Comparison of ENCODE assay signal across 1 cellular context in the genomic region with DNA sequence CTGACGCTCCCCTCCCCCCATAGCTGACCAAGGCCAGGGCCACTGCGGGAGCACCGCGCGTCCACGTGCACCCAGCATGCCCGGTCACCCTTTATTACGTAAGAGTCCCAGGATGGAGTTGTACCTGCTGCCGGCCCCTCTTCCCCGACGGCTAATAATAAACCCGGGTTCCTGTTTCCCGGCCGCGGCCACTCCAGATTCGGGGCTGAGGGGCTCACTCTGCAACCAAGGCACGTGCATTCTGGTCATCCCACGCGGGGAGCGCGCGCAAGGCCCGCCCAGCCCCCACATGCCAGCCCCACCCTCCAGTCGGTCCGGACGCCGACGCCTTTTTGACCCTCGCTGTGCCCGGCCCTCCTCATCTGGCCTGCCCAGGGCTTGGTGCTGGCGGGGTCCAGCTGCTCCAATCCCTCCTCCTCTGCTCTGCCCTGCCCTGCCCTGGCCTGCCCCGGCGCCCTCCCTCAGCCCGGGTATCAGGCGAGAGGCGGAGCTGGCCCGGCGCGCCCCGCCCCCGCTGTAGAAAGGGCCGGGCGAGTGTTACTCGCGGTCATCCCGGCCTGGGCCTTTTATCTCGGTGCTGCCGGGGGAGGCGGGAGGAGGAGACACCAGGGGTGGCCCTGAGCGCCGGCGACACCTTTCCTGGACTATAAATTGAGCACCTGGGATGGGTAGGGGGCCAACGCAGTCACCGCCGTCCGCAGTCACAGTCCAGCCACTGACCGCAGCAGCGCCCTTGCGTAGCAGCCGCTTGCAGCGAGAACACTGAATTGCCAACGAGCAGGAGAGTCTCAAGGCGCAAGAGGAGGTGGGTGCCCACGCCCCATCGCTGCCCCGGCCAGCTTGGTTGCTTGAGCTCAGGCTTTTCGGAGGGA.
A peak's percentile ranks its signal among the peaks of the same experiment; 100 is the strongest.
TF ChIP-seq lines count a peak whose summit lies in the region.

No MANE protein-coding gene starts in this region.

TF ChIP-seq in HepG2, 621 proteins besides CTCF, POLR2A, EP300 and RAD21 (continued from another document and continues in another):
- TF ChIP-seq GTF2F1 (IDR thresholded peaks at IDR 0.05; ENCODE audit: low read length), result 0 out of 2 replicates have a peak, but pooled peaks have one; percentile 43
- TF ChIP-seq WIZ (CRISPR knock-in tag; IDR thresholded peaks at IDR 0.05), result no peak
- TF ChIP-seq POLR2AphosphoS2 (IDR thresholded peaks at IDR 0.05; ENCODE audit: low read depth, low read length), result peak; percentile 86; the same call in 1 of the 2 replicates
- TF ChIP-seq FOSL2 (CRISPR knock-in tag; IDR thresholded peaks at IDR 0.05), result peak; percentile 61
- TF ChIP-seq ZNF672 (CRISPR knock-in tag; IDR thresholded peaks at IDR 0.05), result no peak
- peak; percentile 43; the same call in 1 of the 2 replicates for TF ChIP-seq ATF7-NPFF (CRISPR knock-in tag; IDR thresholded peaks at IDR 0.05; ENCODE audit: low read depth)
- no peak for TF ChIP-seq ZNF317 (CRISPR knock-in tag; IDR thresholded peaks at IDR 0.05)
- TF ChIP-seq ZFY (CRISPR knock-in tag; IDR thresholded peaks at IDR 0.05), result peak; percentile 23
- TF ChIP-seq, protein P1, sequence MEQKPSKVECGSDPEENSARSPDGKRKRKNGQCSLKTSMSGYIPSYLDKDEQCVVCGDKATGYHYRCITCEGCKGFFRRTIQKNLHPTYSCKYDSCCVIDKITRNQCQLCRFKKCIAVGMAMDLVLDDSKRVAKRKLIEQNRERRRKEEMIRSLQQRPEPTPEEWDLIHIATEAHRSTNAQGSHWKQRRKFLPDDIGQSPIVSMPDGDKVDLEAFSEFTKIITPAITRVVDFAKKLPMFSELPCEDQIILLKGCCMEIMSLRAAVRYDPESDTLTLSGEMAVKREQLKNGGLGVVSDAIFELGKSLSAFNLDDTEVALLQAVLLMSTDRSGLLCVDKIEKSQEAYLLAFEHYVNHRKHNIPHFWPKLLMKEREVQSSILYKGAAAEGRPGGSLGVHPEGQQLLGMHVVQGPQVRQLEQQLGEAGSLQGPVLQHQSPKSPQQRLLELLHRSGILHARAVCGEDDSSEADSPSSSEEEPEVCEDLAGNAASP (CRISPR knock-in tag; IDR thresholded peaks at IDR 0.05; ENCODE audit: borderline replicate concordance), result peak; percentile 51; the same call in 1 of the 2 replicates
- TF ChIP-seq ZNF564 (CRISPR knock-in tag; IDR thresholded peaks at IDR 0.05), result peak; percentile 25; the same call in 1 of the 2 replicates
- no peak; the same call in 1 of the 2 replicates for TF ChIP-seq CBX5 (CRISPR knock-in tag; IDR thresholded peaks at IDR 0.05; ENCODE audit: borderline replicate concordance)
- TF ChIP-seq GPN1 (CRISPR knock-in tag; IDR thresholded peaks at IDR 0.05; ENCODE audit: borderline replicate concordance), result no peak
- no peak for TF ChIP-seq ZNF180 (CRISPR knock-in tag; IDR thresholded peaks at IDR 0.05; ENCODE audit: borderline replicate concordance, low read depth)
- TF ChIP-seq, protein P2, sequence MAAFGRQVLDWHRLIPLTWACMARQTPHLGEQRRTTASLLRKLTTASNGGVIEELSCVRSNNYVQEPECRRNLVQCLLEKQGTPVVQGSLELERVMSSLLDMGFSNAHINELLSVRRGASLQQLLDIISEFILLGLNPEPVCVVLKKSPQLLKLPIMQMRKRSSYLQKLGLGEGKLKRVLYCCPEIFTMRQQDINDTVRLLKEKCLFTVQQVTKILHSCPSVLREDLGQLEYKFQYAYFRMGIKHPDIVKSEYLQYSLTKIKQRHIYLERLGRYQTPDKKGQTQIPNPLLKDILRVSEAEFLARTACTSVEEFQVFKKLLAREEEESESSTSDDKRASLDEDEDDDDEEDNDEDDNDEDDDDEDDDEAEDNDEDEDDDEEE (CRISPR knock-in tag; IDR thresholded peaks at IDR 0.05), result no peak
- peak; percentile 68 for TF ChIP-seq SAP130 (CRISPR knock-in tag; IDR thresholded peaks at IDR 0.05; ENCODE audit: low read depth)
- peak; percentile 76; the same call in 1 of the 2 replicates for TF ChIP-seq ZNF841 (CRISPR knock-in tag; IDR thresholded peaks at IDR 0.05; ENCODE audit: borderline replicate concordance)
- TF ChIP-seq, protein P3, sequence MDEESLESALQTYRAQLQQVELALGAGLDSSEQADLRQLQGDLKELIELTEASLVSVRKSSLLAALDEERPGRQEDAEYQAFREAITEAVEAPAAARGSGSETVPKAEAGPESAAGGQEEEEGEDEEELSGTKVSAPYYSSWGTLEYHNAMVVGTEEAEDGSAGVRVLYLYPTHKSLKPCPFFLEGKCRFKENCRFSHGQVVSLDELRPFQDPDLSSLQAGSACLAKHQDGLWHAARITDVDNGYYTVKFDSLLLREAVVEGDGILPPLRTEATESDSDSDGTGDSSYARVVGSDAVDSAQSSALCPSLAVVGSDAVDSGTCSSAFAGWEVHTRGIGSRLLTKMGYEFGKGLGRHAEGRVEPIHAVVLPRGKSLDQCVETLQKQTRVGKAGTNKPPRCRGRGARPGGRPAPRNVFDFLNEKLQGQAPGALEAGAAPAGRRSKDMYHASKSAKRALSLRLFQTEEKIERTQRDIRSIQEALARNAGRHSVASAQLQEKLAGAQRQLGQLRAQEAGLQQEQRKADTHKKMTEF (CRISPR knock-in tag; IDR thresholded peaks at IDR 0.05), result peak; percentile 85
- TF ChIP-seq, protein P4, sequence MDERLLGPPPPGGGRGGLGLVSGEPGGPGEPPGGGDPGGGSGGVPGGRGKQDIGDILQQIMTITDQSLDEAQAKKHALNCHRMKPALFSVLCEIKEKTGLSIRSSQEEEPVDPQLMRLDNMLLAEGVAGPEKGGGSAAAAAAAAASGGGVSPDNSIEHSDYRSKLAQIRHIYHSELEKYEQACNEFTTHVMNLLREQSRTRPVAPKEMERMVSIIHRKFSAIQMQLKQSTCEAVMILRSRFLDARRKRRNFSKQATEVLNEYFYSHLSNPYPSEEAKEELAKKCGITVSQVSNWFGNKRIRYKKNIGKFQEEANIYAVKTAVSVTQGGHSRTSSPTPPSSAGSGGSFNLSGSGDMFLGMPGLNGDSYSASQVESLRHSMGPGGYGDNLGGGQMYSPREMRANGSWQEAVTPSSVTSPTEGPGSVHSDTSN (CRISPR knock-in tag; IDR thresholded peaks at IDR 0.05), result no peak
- TF ChIP-seq ZNF225 (CRISPR knock-in tag; IDR thresholded peaks at IDR 0.05), result peak; percentile 39; the same call in 1 of the 2 replicates
- TF ChIP-seq, protein P5, sequence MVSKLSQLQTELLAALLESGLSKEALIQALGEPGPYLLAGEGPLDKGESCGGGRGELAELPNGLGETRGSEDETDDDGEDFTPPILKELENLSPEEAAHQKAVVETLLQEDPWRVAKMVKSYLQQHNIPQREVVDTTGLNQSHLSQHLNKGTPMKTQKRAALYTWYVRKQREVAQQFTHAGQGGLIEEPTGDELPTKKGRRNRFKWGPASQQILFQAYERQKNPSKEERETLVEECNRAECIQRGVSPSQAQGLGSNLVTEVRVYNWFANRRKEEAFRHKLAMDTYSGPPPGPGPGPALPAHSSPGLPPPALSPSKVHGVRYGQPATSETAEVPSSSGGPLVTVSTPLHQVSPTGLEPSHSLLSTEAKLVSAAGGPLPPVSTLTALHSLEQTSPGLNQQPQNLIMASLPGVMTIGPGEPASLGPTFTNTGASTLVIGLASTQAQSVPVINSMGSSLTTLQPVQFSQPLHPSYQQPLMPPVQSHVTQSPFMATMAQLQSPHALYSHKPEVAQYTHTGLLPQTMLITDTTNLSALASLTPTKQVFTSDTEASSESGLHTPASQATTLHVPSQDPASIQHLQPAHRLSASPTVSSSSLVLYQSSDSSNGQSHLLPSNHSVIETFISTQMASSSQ (IDR thresholded peaks at IDR 0.05; ENCODE audit: low read depth), result peak; percentile 64
- TF ChIP-seq, protein P5 (CRISPR knock-in tag; IDR thresholded peaks at IDR 0.05; ENCODE audit: borderline replicate concordance), result peak; percentile 80; the same call in 1 of the 2 replicates
- TF ChIP-seq ZNF615 (CRISPR knock-in tag; IDR thresholded peaks at IDR 0.05; ENCODE audit: borderline replicate concordance), result no peak
- TF ChIP-seq, protein P6, sequence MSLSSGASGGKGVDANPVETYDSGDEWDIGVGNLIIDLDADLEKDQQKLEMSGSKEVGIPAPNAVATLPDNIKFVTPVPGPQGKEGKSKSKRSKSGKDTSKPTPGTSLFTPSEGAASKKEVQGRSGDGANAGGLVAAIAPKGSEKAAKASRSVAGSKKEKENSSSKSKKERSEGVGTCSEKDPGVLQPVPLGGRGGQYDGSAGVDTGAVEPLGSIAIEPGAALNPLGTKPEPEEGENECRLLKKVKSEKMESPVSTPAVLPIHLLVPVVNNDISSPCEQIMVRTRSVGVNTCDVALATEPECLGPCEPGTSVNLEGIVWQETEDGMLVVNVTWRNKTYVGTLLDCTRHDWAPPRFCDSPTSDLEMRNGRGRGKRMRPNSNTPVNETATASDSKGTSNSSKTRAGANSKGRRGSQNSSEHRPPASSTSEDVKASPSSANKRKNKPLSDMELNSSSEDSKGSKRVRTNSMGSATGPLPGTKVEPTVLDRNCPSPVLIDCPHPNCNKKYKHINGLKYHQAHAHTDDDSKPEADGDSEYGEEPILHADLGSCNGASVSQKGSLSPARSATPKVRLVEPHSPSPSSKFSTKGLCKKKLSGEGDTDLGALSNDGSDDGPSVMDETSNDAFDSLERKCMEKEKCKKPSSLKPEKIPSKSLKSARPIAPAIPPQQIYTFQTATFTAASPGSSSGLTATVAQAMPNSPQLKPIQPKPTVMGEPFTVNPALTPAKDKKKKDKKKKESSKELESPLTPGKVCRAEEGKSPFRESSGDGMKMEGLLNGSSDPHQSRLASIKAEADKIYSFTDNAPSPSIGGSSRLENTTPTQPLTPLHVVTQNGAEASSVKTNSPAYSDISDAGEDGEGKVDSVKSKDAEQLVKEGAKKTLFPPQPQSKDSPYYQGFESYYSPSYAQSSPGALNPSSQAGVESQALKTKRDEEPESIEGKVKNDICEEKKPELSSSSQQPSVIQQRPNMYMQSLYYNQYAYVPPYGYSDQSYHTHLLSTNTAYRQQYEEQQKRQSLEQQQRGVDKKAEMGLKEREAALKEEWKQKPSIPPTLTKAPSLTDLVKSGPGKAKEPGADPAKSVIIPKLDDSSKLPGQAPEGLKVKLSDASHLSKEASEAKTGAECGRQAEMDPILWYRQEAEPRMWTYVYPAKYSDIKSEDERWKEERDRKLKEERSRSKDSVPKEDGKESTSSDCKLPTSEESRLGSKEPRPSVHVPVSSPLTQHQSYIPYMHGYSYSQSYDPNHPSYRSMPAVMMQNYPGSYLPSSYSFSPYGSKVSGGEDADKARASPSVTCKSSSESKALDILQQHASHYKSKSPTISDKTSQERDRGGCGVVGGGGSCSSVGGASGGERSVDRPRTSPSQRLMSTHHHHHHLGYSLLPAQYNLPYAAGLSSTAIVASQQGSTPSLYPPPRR (CRISPR knock-in tag; IDR thresholded peaks at IDR 0.05; ENCODE audit: borderline replicate concordance), result peak; percentile 62; the same call in 1 of the 2 replicates
- TF ChIP-seq ZNF572 (CRISPR knock-in tag; IDR thresholded peaks at IDR 0.05), result no peak
- TF ChIP-seq, protein P7, sequence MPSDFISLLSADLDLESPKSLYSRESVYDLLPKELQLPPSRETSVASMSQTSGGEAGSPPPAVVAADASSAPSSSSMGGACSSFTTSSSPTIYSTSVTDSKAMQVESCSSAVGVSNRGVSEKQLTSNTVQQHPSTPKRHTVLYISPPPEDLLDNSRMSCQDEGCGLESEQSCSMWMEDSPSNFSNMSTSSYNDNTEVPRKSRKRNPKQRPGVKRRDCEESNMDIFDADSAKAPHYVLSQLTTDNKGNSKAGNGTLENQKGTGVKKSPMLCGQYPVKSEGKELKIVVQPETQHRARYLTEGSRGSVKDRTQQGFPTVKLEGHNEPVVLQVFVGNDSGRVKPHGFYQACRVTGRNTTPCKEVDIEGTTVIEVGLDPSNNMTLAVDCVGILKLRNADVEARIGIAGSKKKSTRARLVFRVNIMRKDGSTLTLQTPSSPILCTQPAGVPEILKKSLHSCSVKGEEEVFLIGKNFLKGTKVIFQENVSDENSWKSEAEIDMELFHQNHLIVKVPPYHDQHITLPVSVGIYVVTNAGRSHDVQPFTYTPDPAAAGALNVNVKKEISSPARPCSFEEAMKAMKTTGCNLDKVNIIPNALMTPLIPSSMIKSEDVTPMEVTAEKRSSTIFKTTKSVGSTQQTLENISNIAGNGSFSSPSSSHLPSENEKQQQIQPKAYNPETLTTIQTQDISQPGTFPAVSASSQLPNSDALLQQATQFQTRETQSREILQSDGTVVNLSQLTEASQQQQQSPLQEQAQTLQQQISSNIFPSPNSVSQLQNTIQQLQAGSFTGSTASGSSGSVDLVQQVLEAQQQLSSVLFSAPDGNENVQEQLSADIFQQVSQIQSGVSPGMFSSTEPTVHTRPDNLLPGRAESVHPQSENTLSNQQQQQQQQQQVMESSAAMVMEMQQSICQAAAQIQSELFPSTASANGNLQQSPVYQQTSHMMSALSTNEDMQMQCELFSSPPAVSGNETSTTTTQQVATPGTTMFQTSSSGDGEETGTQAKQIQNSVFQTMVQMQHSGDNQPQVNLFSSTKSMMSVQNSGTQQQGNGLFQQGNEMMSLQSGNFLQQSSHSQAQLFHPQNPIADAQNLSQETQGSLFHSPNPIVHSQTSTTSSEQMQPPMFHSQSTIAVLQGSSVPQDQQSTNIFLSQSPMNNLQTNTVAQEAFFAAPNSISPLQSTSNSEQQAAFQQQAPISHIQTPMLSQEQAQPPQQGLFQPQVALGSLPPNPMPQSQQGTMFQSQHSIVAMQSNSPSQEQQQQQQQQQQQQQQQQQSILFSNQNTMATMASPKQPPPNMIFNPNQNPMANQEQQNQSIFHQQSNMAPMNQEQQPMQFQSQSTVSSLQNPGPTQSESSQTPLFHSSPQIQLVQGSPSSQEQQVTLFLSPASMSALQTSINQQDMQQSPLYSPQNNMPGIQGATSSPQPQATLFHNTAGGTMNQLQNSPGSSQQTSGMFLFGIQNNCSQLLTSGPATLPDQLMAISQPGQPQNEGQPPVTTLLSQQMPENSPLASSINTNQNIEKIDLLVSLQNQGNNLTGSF (CRISPR knock-in tag; IDR thresholded peaks at IDR 0.05), result no peak
- TF ChIP-seq, protein P8, sequence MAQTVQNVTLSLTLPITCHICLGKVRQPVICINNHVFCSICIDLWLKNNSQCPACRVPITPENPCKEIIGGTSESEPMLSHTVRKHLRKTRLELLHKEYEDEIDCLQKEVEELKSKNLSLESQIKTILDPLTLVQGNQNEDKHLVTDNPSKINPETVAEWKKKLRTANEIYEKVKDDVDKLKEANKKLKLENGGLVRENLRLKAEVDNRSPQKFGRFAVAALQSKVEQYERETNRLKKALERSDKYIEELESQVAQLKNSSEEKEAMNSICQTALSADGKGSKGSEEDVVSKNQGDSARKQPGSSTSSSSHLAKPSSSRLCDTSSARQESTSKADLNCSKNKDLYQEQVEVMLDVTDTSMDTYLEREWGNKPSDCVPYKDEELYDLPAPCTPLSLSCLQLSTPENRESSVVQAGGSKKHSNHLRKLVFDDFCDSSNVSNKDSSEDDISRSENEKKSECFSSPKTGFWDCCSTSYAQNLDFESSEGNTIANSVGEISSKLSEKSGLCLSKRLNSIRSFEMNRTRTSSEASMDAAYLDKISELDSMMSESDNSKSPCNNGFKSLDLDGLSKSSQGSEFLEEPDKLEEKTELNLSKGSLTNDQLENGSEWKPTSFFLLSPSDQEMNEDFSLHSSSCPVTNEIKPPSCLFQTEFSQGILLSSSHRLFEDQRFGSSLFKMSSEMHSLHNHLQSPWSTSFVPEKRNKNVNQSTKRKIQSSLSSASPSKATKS (CRISPR knock-in tag; IDR thresholded peaks at IDR 0.05), result 0 out of 2 replicates have a peak, but pooled peaks have one; percentile 41
- peak; percentile 46; the same call in 1 of the 2 replicates for TF ChIP-seq ZNF792 (CRISPR knock-in tag; IDR thresholded peaks at IDR 0.05)
- peak; percentile 86 for TF ChIP-seq MED1 (CRISPR knock-in tag; IDR thresholded peaks at IDR 0.05)
